ENCODE assay signal across 8 cellular contexts in the genomic region with DNA sequence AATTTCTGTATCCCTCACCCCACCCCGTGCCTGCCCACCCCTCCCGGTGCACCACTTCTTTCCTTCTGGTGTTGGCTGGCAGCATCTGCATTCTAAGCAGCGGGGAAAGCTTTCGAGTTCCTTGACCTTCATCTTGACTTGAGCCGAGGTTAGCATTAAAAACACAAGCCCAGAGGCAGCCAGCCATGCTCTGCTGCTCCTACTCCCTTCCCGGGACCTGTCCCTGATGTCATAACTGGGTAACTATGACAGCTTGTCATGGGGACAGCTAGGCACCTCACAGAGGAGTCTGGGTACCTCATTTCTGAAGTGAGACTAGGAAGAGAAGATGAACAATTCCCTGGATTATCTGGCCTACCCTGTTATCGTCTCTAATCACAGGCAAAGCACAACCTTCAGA. TPM values are rescaled to one million over a fixed set of nuclear protein-coding genes. Genes with fewer than 3 reads are reported as not detected.
DNase-seq lines count a peak whose midpoint lies in the region; ATAC-seq, FAIRE-seq and TF ChIP-seq lines count a peak whose summit lies in the region.

Gene CFAP97D1, plus strand, starts transcription at position 301 of the 400 bp plus-strand sequence. Its CDS starts 28 bp downstream, at position 329.

- H3K4me1 ChIP-seq in A549 (peaks cover 14% of the 10 kb centered on the region), KMS-11 (ENCODE audit: low read depth, poor library complexity, severe bottlenecking) (peaks cover 8% of the 10 kb centered on the region), muscle layer of duodenum (ENCODE audit: control insufficient read depth in 1 of 2, insufficient read depth in 2 of 2, low read length in 2 of 2) (peaks cover 4 to 22% of the 10 kb centered on the region in 2 donors)

- peak within 1 kb of the TSS; percentile 71 for H3K4me3 ChIP-seq in A549
- H3K4me3 ChIP-seq in KMS-11 (IDR thresholded peaks at IDR 0.05; ENCODE audit: insufficient read depth, low read depth, low read length): no peak within 1 kb of the TSS
- H3K4me3 ChIP-seq in muscle layer of duodenum (ENCODE audit: low read depth in 1 of 2, low read length in 2 of 2): peak within 1 kb of the TSS; percentile 62 to 77

- H3K79me2 ChIP-seq in KMS-11 (ENCODE audit: insufficient read depth, low read depth): no peaks in the 10 kb centered on the region; the same call in 1 of the 2 replicates

- no peak for FAIRE-seq in A549 (lab: Jason Lieb, UNC)

- POLR2A ChIA-PET in A549 (lab: Yijun Ruan, JAX): no interaction called here

- no peaks in the 10 kb centered on the region for H3K9me3 ChIP-seq in A549
- H3K9me3 ChIP-seq in muscle layer of duodenum (ENCODE audit: control insufficient read depth in 1 of 2, low read length in 2 of 2): no peaks in the 10 kb centered on the region

- TF ChIP-seq EP300 in A549 (IDR thresholded peaks at IDR 0.05): no peak

- H3K9ac ChIP-seq in KMS-11: peak within 1 kb of the TSS; percentile 29; the same call in 1 of the 2 replicates

- 90% methylated on average over 5 of the region's 7 CpGs for WGBS in A549 (ENCODE audit: missing lambda C conversion rate)

- H3K27ac ChIP-seq in A549: peak within 1 kb of the TSS; percentile 93 to 98
- no peak within 1 kb of the TSS for H3K27ac ChIP-seq in KMS-11
- H3K27ac ChIP-seq in cingulate gyrus (ENCODE audit: low read depth, low read length): peak within 1 kb of the TSS; percentile 98
- H3K27ac ChIP-seq in muscle layer of duodenum (ENCODE audit: low read length): peak within 1 kb of the TSS; percentile 31

- H3K36me3 ChIP-seq in KMS-11 (ENCODE audit: insufficient read depth) (no peaks in the 10 kb centered on the region), muscle layer of duodenum (ENCODE audit: control insufficient read depth in 1 of 2, insufficient read depth in 2 of 2, low read length in 2 of 2) (peaks cover 6 to 10% of the 10 kb centered on the region in 2 donors)

- peak within 1 kb of the TSS; percentile 92 for H2AFZ ChIP-seq in KMS-11 (ENCODE audit: low read depth)

- DNase-seq in A549 (ENCODE audit: low read depth in 1 of 2, low spot score in 1 of 2) (no peak), NCI-H128 (lab: John Stamatoyannopoulos, UW; ENCODE audit: unreplicated experiment) (no peak), NCI-H446 treated with DMSO at 0.1 percent for 48 hours (lab: John Stamatoyannopoulos, UW) (no peak)

- TF ChIP-seq POLR2A in A549 (IDR thresholded peaks at IDR 0.05; ENCODE audit: low read length): no peak

- TF ChIP-seq CTCF in A549 (IDR thresholded peaks at IDR 0.05) (no peak), KMS-11 (conservative IDR thresholded peaks at IDR 0.05; ENCODE audit: low read depth, low read length) (no peak)

- TF ChIP-seq RAD21 in A549 (conservative IDR thresholded peaks at IDR 0.05 in 1 of 2, IDR thresholded peaks at IDR 0.05 in 1 of 2): no peak

- H3K4me2 ChIP-seq in A549 (peak within 1 kb of the TSS; percentile 85), KMS-11 (peak within 1 kb of the TSS; percentile 95)

- CTCF ChIA-PET in A549 (lab: Yijun Ruan, JAX): interaction anchor here (0.6 to 7.6 kb wide), 12 partner anchors 10 to 698 kb away, joined by 3 to 54 read pairs (median 4); partner anchors contain the start of gene CD300LG

- H3K27me3 ChIP-seq in KMS-11 (ENCODE audit: insufficient read depth, low read depth) (peaks cover 37% of the 10 kb centered on the region), muscle layer of duodenum (ENCODE audit: low read depth, low read length) (no peaks in the 10 kb centered on the region)

- ATAC-seq in A549: no peak
- ATAC-seq in HG03378 (IDR thresholded peaks at IDR 0.05; ENCODE audit: unreplicated experiment): no peak
- ATAC-seq in HG02852 (IDR thresholded peaks at IDR 0.05; ENCODE audit: unreplicated experiment): no peak

- H4K20me1 ChIP-seq in KMS-11 (ENCODE audit: insufficient read depth): no peaks in the 10 kb centered on the region

TF ChIP-seq in A549, 52 proteins besides CTCF, POLR2A, EP300 and RAD21:
- TF ChIP-seq KDM5A (IDR thresholded peaks at IDR 0.05) (no peak), ZFP36 (IDR thresholded peaks at IDR 0.05; ENCODE audit: borderline replicate concordance, partially characterized antibody) (no peak), SREBF2 (IDR thresholded peaks at IDR 0.05) (no peak), BCL3 (IDR thresholded peaks at IDR 0.05) (no peak), CBX8 (IDR thresholded peaks at IDR 0.05) (no peak)
- TF ChIP-seq, protein P1, sequence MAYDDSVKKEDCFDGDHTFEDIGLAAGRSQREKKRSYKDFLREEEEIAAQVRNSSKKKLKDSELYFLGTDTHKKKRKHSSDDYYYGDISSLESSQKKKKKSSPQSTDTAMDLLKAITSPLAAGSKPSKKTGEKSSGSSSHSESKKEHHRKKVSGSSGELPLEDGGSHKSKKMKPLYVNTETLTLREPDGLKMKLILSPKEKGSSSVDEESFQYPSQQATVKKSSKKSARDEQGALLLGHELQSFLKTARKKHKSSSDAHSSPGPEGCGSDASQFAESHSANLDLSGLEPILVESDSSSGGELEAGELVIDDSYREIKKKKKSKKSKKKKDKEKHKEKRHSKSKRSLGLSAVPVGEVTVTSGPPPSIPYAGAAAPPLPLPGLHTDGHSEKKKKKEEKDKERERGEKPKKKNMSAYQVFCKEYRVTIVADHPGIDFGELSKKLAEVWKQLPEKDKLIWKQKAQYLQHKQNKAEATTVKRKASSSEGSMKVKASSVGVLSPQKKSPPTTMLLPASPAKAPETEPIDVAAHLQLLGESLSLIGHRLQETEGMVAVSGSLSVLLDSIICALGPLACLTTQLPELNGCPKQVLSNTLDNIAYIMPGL (CRISPR knock-in tag; IDR thresholded peaks at IDR 0.05; ENCODE audit: borderline replicate concordance): no peak
- TF ChIP-seq, protein P2, sequence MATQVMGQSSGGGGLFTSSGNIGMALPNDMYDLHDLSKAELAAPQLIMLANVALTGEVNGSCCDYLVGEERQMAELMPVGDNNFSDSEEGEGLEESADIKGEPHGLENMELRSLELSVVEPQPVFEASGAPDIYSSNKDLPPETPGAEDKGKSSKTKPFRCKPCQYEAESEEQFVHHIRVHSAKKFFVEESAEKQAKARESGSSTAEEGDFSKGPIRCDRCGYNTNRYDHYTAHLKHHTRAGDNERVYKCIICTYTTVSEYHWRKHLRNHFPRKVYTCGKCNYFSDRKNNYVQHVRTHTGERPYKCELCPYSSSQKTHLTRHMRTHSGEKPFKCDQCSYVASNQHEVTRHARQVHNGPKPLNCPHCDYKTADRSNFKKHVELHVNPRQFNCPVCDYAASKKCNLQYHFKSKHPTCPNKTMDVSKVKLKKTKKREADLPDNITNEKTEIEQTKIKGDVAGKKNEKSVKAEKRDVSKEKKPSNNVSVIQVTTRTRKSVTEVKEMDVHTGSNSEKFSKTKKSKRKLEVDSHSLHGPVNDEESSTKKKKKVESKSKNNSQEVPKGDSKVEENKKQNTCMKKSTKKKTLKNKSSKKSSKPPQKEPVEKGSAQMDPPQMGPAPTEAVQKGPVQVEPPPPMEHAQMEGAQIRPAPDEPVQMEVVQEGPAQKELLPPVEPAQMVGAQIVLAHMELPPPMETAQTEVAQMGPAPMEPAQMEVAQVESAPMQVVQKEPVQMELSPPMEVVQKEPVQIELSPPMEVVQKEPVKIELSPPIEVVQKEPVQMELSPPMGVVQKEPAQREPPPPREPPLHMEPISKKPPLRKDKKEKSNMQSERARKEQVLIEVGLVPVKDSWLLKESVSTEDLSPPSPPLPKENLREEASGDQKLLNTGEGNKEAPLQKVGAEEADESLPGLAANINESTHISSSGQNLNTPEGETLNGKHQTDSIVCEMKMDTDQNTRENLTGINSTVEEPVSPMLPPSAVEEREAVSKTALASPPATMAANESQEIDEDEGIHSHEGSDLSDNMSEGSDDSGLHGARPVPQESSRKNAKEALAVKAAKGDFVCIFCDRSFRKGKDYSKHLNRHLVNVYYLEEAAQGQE (IDR thresholded peaks at IDR 0.05): no peak
- TF ChIP-seq, protein P3, sequence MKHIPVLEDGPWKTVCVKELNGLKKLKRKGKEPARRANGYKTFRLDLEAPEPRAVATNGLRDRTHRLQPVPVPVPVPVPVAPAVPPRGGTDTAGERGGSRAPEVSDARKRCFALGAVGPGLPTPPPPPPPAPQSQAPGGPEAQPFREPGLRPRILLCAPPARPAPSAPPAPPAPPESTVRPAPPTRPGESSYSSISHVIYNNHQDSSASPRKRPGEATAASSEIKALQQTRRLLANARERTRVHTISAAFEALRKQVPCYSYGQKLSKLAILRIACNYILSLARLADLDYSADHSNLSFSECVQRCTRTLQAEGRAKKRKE (CRISPR knock-in tag; IDR thresholded peaks at IDR 0.05; ENCODE audit: low read depth): no peak

RNA-seq across cellular contexts. Expression of gene CFAP97D1, which starts in this region (rescaled TPM):
- 0.04 TPM in 1 of 2 replicates, not detected in the other for polyA plus RNA-seq in A549 (2011; rRNA removed)
- 0.01 TPM in 2 replicates for polyA plus RNA-seq in A549 (2012; cell fraction: cytosol; rRNA removed)
- polyA plus RNA-seq in A549 (2012; cell fraction: nucleus; rRNA removed): 0.02 TPM in 1 of 2 replicates, not detected in the other
- polyA plus RNA-seq in A549 (2017; fragmentation: RNase III; extraction: RNeasy Plus Mini Kit Qiagen cat#74134 plus additional on column Dnase treatment): 0.03 to 0.04 TPM in 2 of 3 replicates, not detected in the other
- not detected in 2 replicates for polyA minus RNA-seq in A549 (2011; rRNA and poly(A)+ RNA removed)
